9 cellular contexts compared by ENCODE assay signal in the genomic region with DNA sequence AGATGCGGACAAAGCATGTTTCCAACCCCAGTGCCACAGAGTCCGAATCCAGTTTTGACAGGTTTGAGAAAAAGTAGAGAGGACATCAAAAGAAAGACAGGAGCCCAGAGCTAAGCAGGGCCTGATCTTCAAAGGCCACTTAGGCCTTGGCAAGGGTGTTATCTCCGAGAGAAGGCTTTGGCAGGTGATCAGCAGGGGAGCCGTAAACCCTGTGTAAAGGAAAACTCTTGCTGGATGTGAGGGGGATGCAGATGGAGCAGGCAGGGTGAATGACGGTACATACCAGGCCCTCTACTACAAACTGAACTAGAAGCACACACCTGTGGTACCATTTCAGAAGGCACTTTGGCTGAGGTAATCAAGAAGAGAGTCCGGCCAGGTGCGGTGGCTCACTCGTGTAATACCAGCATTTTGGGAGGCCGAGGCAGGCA. TPM values are rescaled to one million over a fixed set of nuclear protein-coding genes. Genes with fewer than 3 reads are reported as not detected.
DNase-seq lines count a peak whose midpoint lies in the region; ATAC-seq and TF ChIP-seq lines count a peak whose summit lies in the region.
"Had no signal": no experiment of that assay in that cellular context is flagged by ENCODE, and none has a peak within 500 bp of the region (broad histone marks: within the 10 kb centered on the region; RNA-seq: fewer than 3 reads in every experiment).

No MANE protein-coding gene starts in this region.

- no peaks in the 10 kb centered on the region for H3K9me3 Mint-ChIP-seq in activated CD4-positive, alpha-beta T cell treated with anti-CD3 and anti-CD28 coated beads, Interleukin-2, amount 10 ng/mL, durations not matched to agents 7 days and 5 days
- no peaks in the 10 kb centered on the region for H3K9me3 Mint-ChIP-seq in activated CD4-positive, alpha-beta memory T cell treated with anti-CD3 and anti-CD28 coated beads for 36 hours

- no peak for TF ChIP-seq EP300 in suprapubic skin (IDR thresholded peaks at IDR 0.05)

- peaks cover 29% of the 10 kb centered on the region for H3K4me1 Mint-ChIP-seq in activated CD4-positive, alpha-beta T cell treated with anti-CD3 and anti-CD28 coated beads, Interleukin-2, amount 10 ng/mL, durations not matched to agents 7 days and 5 days
- H3K4me1 Mint-ChIP-seq in activated CD4-positive, alpha-beta memory T cell treated with anti-CD3 and anti-CD28 coated beads for 36 hours (ENCODE audit: low read depth): peaks cover 28% of the 10 kb centered on the region

- H3K4me3 Mint-ChIP-seq in activated CD4-positive, alpha-beta T cell treated with anti-CD3 and anti-CD28 coated beads, Interleukin-2, amount 10 ng/mL, durations not matched to agents 7 days and 5 days: peak overlapping the region; percentile 88
- H3K4me3 Mint-ChIP-seq in activated CD4-positive, alpha-beta memory T cell treated with anti-CD3 and anti-CD28 coated beads for 36 hours: peak overlapping the region; percentile 98

- no peaks in the 10 kb centered on the region for H3K27me3 ChIP-seq in suprapubic skin

- peaks cover 36% of the 10 kb centered on the region for H3K4me1 ChIP-seq in suprapubic skin

- no peak for DNase-seq in activated CD4-positive, alpha-beta T cell treated with anti-CD3 and anti-CD28 coated beads, Interleukin-2, amount 10 ng/mL, durations not matched to agents 7 days and 5 days
- no peak for DNase-seq in activated CD4-positive, alpha-beta T cell treated with anti-CD3 and anti-CD28 coated beads, Interleukin-2, amount 50 U/mL, for 1 hour
- no peak for DNase-seq in activated CD4-positive, alpha-beta memory T cell treated with anti-CD3 and anti-CD28 coated beads for 36 hours
- DNase-seq in iPS-NIHi7 (ENCODE audit: extremely low spot score): peak; percentile 38
- peak; percentile 49 to 58 for DNase-seq in suprapubic skin (ENCODE audit: low spot score in 2 of 2)
- no peak for DNase-seq in hypothalamus (lab: John Stamatoyannopoulos, UW)
- DNase-seq in COR-L47 (lab: John Stamatoyannopoulos, UW): no peak

- H3K36me3 Mint-ChIP-seq in activated CD4-positive, alpha-beta T cell treated with anti-CD3 and anti-CD28 coated beads, Interleukin-2, amount 10 ng/mL, durations not matched to agents 7 days and 5 days (ENCODE audit: low read depth): peaks cover 34% of the 10 kb centered on the region
- H3K36me3 Mint-ChIP-seq in activated CD4-positive, alpha-beta memory T cell treated with anti-CD3 and anti-CD28 coated beads for 36 hours: peaks cover 39% of the 10 kb centered on the region

- no peak for TF ChIP-seq CTCF in suprapubic skin (IDR thresholded peaks at IDR 0.05)

- ATAC-seq in GM18517 (IDR thresholded peaks at IDR 0.05; ENCODE audit: unreplicated experiment): no peak

- H3K27me3 Mint-ChIP-seq in activated CD4-positive, alpha-beta T cell treated with anti-CD3 and anti-CD28 coated beads, Interleukin-2, amount 10 ng/mL, durations not matched to agents 7 days and 5 days: no peaks in the 10 kb centered on the region
- H3K27me3 Mint-ChIP-seq in activated CD4-positive, alpha-beta memory T cell treated with anti-CD3 and anti-CD28 coated beads for 36 hours: no peaks in the 10 kb centered on the region

- H3K36me3 ChIP-seq in suprapubic skin: peaks cover 20% of the 10 kb centered on the region

- peak overlapping the region; percentile 76 for H3K4me3 ChIP-seq in suprapubic skin

- intact Hi-C loops in activated CD4-positive, alpha-beta memory T cell treated with anti-CD3 and anti-CD28 coated beads for 36 hours (cut with micrococcal nuclease): loop anchor here (5.0 to 10.0 kb wide), 4 partner anchors 177 to 667 kb away; a partner anchor contains a TSS

- H3K27ac Mint-ChIP-seq in activated CD4-positive, alpha-beta T cell treated with anti-CD3 and anti-CD28 coated beads, Interleukin-2, amount 10 ng/mL, durations not matched to agents 7 days and 5 days: peak overlapping the region; percentile 99
- peak overlapping the region; percentile 99 for H3K27ac Mint-ChIP-seq in activated CD4-positive, alpha-beta memory T cell treated with anti-CD3 and anti-CD28 coated beads for 36 hours

- no peaks in the 10 kb centered on the region for H3K9me3 ChIP-seq in suprapubic skin

- no peak for TF ChIP-seq POLR2A in suprapubic skin (IDR thresholded peaks at IDR 0.05)

- 78% methylated on average over 9 of the region's 9 CpGs for WGBS in suprapubic skin

- CTCF ChIA-PET in activated CD4-positive, alpha-beta T cell treated with anti-CD3 and anti-CD28 coated beads, Interleukin-2, amount 10 ng/mL, durations not matched to agents 7 days and 5 days (lab: Charles Lee): interaction anchor here (0.6 to 1.6 kb wide), 5 partner anchors 8 to 131 kb away, joined by 3 to 4 read pairs (median 3); no protein-coding TSS in a partner anchor
- CTCF ChIA-PET in activated CD4-positive, alpha-beta memory T cell treated with anti-CD3 and anti-CD28 coated beads for 36 hours (lab: Charles Lee): interaction anchor here (0.6 to 2.0 kb wide), 2 partner anchors 138 to 1471 kb away, joined by 3 to 7 read pairs; a partner anchor contains a TSS

- peak overlapping the region; percentile 97 for H3K27ac ChIP-seq in suprapubic skin

- POLR2A ChIA-PET in activated CD4-positive, alpha-beta T cell treated with anti-CD3 and anti-CD28 coated beads, Interleukin-2, amount 10 ng/mL, durations not matched to agents 7 days and 5 days (lab: Charles Lee): no interaction called here
- POLR2A ChIA-PET in activated CD4-positive, alpha-beta memory T cell treated with anti-CD3 and anti-CD28 coated beads for 36 hours (lab: Charles Lee): interaction anchor here (2.2 to 7.6 kb wide), 4 partner anchors 13 to 107 kb away, joined by 18 to 105 read pairs (median 36); a partner anchor contains a TSS

RNA-seq across cellular contexts. Expression of a gene that starts 1.4 kb away (rescaled TPM):
- total RNA-seq in activated CD4-positive, alpha-beta T cell treated with anti-CD3 and anti-CD28 coated beads, Interleukin-2, amount 10 ng/mL, durations not matched to agents 7 days and 5 days: 100 to 1,000 TPM; 895 to 954 TPM
- total RNA-seq in activated CD4-positive, alpha-beta memory T cell treated with anti-CD3 and anti-CD28 coated beads for 36 hours: 100 to 1,000 TPM; 604 to 611 TPM
- total RNA-seq in suprapubic skin: 100 to 1,000 TPM; 260 to 868 (median 295) TPM

RNA-seq across cellular contexts. Expression of a gene that starts 56.0 kb away (rescaled TPM):
- under 1 TPM; 0.35 to 0.44 TPM for total RNA-seq in activated CD4-positive, alpha-beta T cell treated with anti-CD3 and anti-CD28 coated beads, Interleukin-2, amount 10 ng/mL, durations not matched to agents 7 days and 5 days
- total RNA-seq in activated CD4-positive, alpha-beta memory T cell treated with anti-CD3 and anti-CD28 coated beads for 36 hours: under 1 TPM; 0.61 to 0.67 TPM
- total RNA-seq in suprapubic skin: not detected
- total RNA-seq: Daoy had no signal

Comparison
In these comparisons a context has a peak if more than half of its experiments do, and no peak if none do; other contexts are left out.
1. DNase-seq: peak in iPS-NIHi7 (single experiment) and suprapubic skin (2 of 2); none in activated CD4-positive, alpha-beta T cell treated with anti-CD3 and anti-CD28 coated beads, Interleukin-2, amount 10 ng/mL, durations not matched to agents 7 days and 5 days (single experiment), activated CD4-positive, alpha-beta T cell treated with anti-CD3 and anti-CD28 coated beads, Interleukin-2, amount 50 U/mL, for 1 hour (single experiment), activated CD4-positive, alpha-beta memory T cell treated with anti-CD3 and anti-CD28 coated beads for 36 hours (single experiment), hypothalamus (0 of 51) and COR-L47 (single experiment).